27 cellular contexts compared by ENCODE assay signal in genomic region chr7:7219216-7219615, GRCh38. TPM values are rescaled to one million over a fixed set of nuclear protein-coding genes. Genes with fewer than 3 reads are reported as not detected.
DNase-seq lines count a peak whose midpoint lies in the region; ATAC-seq, FAIRE-seq and TF ChIP-seq lines count a peak whose summit lies in the region.
"Had no signal": no experiment of that assay in that cellular context is flagged by ENCODE, and none has a peak within 500 bp of the region (broad histone marks: within the 10 kb centered on the region; RNA-seq: fewer than 3 reads in every experiment).

No MANE protein-coding gene starts in this region.

- intact Hi-C loops in HepG2 (cut with micrococcal nuclease; ENCODE audit: unreplicated experiment), result no loop called here

- peaks cover 82% of the 10 kb centered on the region for H3K79me2 ChIP-seq in HepG2 (ENCODE audit: insufficient read depth, low read length)

- H3K4me1 ChIP-seq in HepG2 (ENCODE audit: insufficient read depth, low read length), result peaks cover 42% of the 10 kb centered on the region
- H3K4me1 ChIP-seq: colonic mucosa, right atrium auricular region had no signal

- no peak for TF ChIP-seq CTCF in NB4 (IDR thresholded peaks at IDR 0.05; ENCODE audit: low read depth, low read length)
- TF ChIP-seq CTCF in bronchial epithelial cell (IDR thresholded peaks at IDR 0.05; ENCODE audit: insufficient read depth, low read length, severe bottlenecking), result no peak
- TF ChIP-seq CTCF in HepG2 (CRISPR knock-in tag; IDR thresholded peaks at IDR 0.05), result no peak

- no peak for TF ChIP-seq EP300 in HepG2 (IDR thresholded peaks at IDR 0.05; ENCODE audit: low read depth in 2 of 2, low read length in 2 of 2)
- TF ChIP-seq EP300 in HepG2 (CRISPR knock-in tag; IDR thresholded peaks at IDR 0.05; ENCODE audit: borderline replicate concordance), result no peak

- no peak for TF ChIP-seq POLR2A in NB4 (IDR thresholded peaks at IDR 0.05; ENCODE audit: extremely low read depth, insufficient read length)
- TF ChIP-seq POLR2A in HepG2 (IDR thresholded peaks at IDR 0.05; ENCODE audit: insufficient read depth in 1 of 2, low read depth in 2 of 2, low read length in 2 of 2), result no peak

- no peak overlapping the region for H3K4me2 ChIP-seq in HepG2 (ENCODE audit: low read depth, low read length)

- DNase-seq in GF-D8 (lab: John Stamatoyannopoulos, UW) (peak; percentile 19), NB4 (ENCODE audit: low read depth) (peak; percentile 58), bronchial epithelial cell (ENCODE audit: low read depth) (peak; percentile 66), HepG2 (ENCODE audit: low spot score) (peak; percentile 42)
- no peak for DNase-seq in activated CD4-positive, alpha-beta T cell treated with anti-CD3 and anti-CD28 coated beads, Interleukin-2, amount 50 U/mL, for 1 hour
- DNase-seq: activated B cell treated with CpG ODN at 0.5 μM for 24 hours; activated CD4-positive, alpha-beta T cell treated with anti-CD3 and anti-CD28 coated beads, Interleukin-2, amount 50 U/mL, for 4 hours; activated naive CD4-positive, alpha-beta T cell treated with Interleukin-2 at 50 U/mL for 16 hours; activated T-cell treated with anti-CD3 and anti-CD28 coated beads, Interleukin-2, amount 50 U/mL, for 72 hours; colonic mucosa; COR-L47; DND-41; effector CD8-positive, alpha-beta T cell; GM23248; HFFc6; NCI-H1105 treated with DMSO at 0.1 percent for 48 hours; NCI-H1930; NCI-H748 treated with DMSO at 0.1 percent for 48 hours; spleen; trophoblast cell had no signal

- H3K27me3 ChIP-seq in bronchial epithelial cell (ENCODE audit: control insufficient read depth, insufficient read depth, low read length), result no peaks in the 10 kb centered on the region
- no peaks in the 10 kb centered on the region for H3K27me3 ChIP-seq in HepG2 (ENCODE audit: control insufficient read depth in 1 of 2, insufficient read depth in 2 of 2, low read length in 2 of 2)
- H3K27me3 ChIP-seq: BLaER1 treated with 17β-estradiol and CSF1 and Interleukin-3, amounts not matched to agents 10 nM and 100 nM; colonic mucosa; right atrium auricular region; spleen had no signal

- peaks cover 14% of the 10 kb centered on the region; the same call in 1 of the 2 replicates for H4K20me1 ChIP-seq in HepG2 (ENCODE audit: insufficient read depth, low read length)
- H4K20me1 ChIP-seq: BLaER1 treated with 17β-estradiol and CSF1 and Interleukin-3, amounts not matched to agents 10 nM and 100 nM had no signal

- no peak for TF ChIP-seq RAD21 in HepG2 (CRISPR knock-in tag; IDR thresholded peaks at IDR 0.05)

- in situ Hi-C loops in HepG2 (cut with HindIII; ENCODE audit: extremely low pct_ligation_motif_present, low pct_unique_long_range_greater_than_20kb), result no loop called here

- no peak for FAIRE-seq in bronchial epithelial cell (lab: Jason Lieb, UNC)
- no peak for FAIRE-seq in HepG2 (lab: Jason Lieb, UNC)
- FAIRE-seq: GM12878 had no signal

- BruUV-seq in HepG2 (replicated peaks; lab: Mats Ljungman, UMichigan), result no TSS peak

- no peak overlapping the region for H3K9ac ChIP-seq in HepG2 (ENCODE audit: insufficient read depth, low read depth, low read length)
- H3K9ac ChIP-seq: BLaER1 treated with 17β-estradiol and CSF1 and Interleukin-3, amounts not matched to agents 10 nM and 100 nM; GM23248; parathyroid adenoma had no signal

- peaks cover 4% of the 10 kb centered on the region for H3K36me3 ChIP-seq in bronchial epithelial cell (ENCODE audit: control insufficient read depth, insufficient read depth, low read length)
- peaks cover 6 to 44% of the 10 kb centered on the region in 2 experiments for H3K36me3 ChIP-seq in HepG2 (replicated peaks in 1 of 2; ENCODE audit: control insufficient read depth in 1 of 2, insufficient read depth in 2 of 2, low read length in 2 of 2)
- H3K36me3 ChIP-seq: colonic mucosa had no signal

- POLR2A ChIA-PET in HepG2 (lab: Yijun Ruan, JAX), result interaction anchor here (1.2 kb wide), 1 partner anchor 61 kb away, joined by 3 read pairs; no protein-coding TSS in a partner anchor

- H3K9me3 ChIP-seq in HepG2 (ENCODE audit: low read length), result no peaks in the 10 kb centered on the region
- H3K9me3 ChIP-seq: colonic mucosa, right atrium auricular region, spleen had no signal

- H3K4me3 ChIP-seq in NB4 (ENCODE audit: low read depth, low read length) (no peak overlapping the region), bronchial epithelial cell (ENCODE audit: low read depth, low read length) (no peak overlapping the region), HepG2 (replicated peaks in 1 of 3; ENCODE audit: insufficient read depth in 1 of 3, low read depth in 2 of 3, low read length in 3 of 3) (no peak overlapping the region)
- H3K4me3 ChIP-seq: BLaER1 treated with 17β-estradiol and CSF1 and Interleukin-3, amounts not matched to agents 10 nM and 100 nM; colonic mucosa; GM12878; GM23248; right atrium auricular region; spleen had no signal

- CTCF ChIA-PET in HepG2 (lab: Yijun Ruan, JAX; ENCODE audit: low intra/inter-chr PET ratio, low total read pairs), result no interaction called here

- no peak overlapping the region for H2AFZ ChIP-seq in HepG2 (ENCODE audit: low read length)
- H2AFZ ChIP-seq: GM23248, parathyroid adenoma had no signal

- no peak for ATAC-seq in HepG2
- ATAC-seq in HG02588 (IDR thresholded peaks at IDR 0.05; ENCODE audit: unreplicated experiment), result no peak
- ATAC-seq in GM19455 (IDR thresholded peaks at IDR 0.05; ENCODE audit: unreplicated experiment), result no peak
- ATAC-seq: activated T-cell treated with anti-CD3 and anti-CD28 coated beads, Interleukin-2, amount 50 U/mL, for 72 hours; GM12878 had no signal

- no peak overlapping the region for H3K27ac ChIP-seq in HepG2 (ENCODE audit: extremely low read length, insufficient read depth, low read length)
- H3K27ac ChIP-seq: colonic mucosa, GM23248, HL-60, parathyroid adenoma, right atrium auricular region had no signal

TF ChIP-seq in HepG2, 621 proteins besides CTCF, POLR2A, EP300 and RAD21 (continues in another document):
- TF ChIP-seq RBAK (CRISPR knock-in tag; IDR thresholded peaks at IDR 0.05) (peak; percentile 96), MLXIP (CRISPR knock-in tag; IDR thresholded peaks at IDR 0.05; ENCODE audit: borderline replicate concordance) (no peak)
- TF ChIP-seq, protein P1, sequence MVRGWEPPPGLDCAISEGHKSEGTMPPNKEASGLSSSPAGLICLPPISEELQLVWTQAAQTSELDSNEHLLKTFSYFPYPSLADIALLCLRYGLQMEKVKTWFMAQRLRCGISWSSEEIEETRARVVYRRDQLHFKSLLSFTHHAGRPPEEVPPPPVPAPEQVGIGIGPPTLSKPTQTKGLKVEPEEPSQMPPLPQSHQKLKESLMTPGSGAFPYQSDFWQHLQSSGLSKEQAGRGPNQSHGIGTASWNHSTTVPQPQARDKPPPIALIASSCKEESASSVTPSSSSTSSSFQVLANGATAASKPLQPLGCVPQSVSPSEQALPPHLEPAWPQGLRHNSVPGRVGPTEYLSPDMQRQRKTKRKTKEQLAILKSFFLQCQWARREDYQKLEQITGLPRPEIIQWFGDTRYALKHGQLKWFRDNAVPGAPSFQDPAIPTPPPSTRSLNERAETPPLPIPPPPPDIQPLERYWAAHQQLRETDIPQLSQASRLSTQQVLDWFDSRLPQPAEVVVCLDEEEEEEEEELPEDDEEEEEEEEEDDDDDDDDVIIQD (CRISPR knock-in tag; IDR thresholded peaks at IDR 0.05; ENCODE audit: low read depth), result peak; percentile 90

RNA-seq across cellular contexts. Expression of gene C1GALT1, which starts 36.9 kb away (rescaled TPM):
- total RNA-seq in bronchial epithelial cell (30.3 and 31.1 TPM in 2 replicates), HepG2 (2016; rRNA removed; fragmentation: Illumina TruSeq; extraction: Trizol) (65.9 and 68.2 TPM in 2 replicates)
- total RNA-seq in HepG2 (2016; cell fraction: cytosol; rRNA removed; fragmentation: Illumina TruSeq; extraction: Trizol; ENCODE audit: low read depth), result 19.8 and 25.6 TPM in 2 replicates
- total RNA-seq in HepG2 (2016; cell fraction: insoluble cytoplasmic fraction; rRNA removed; fragmentation: Illumina TruSeq; extraction: Trizol), result 62.9 and 64.3 TPM in 2 replicates
- total RNA-seq in HepG2 (2016; cell fraction: membrane; rRNA removed; fragmentation: Illumina TruSeq; extraction: Trizol), result 52.3 and 53.0 TPM in 2 replicates
- total RNA-seq in HepG2 (2016; cell fraction: nucleus; rRNA removed; fragmentation: Illumina TruSeq; extraction: Trizol), result 69.0 and 75.5 TPM in 2 replicates
- 38.4 and 57.1 TPM in 2 replicates for polyA plus RNA-seq in HepG2 (2011; rRNA removed)
- 20.6 and 24.8 TPM in 2 replicates for polyA plus RNA-seq in HepG2 (2011; cell fraction: cytosol; rRNA removed)
- polyA plus RNA-seq in HepG2 (2011; cell fraction: nucleus; rRNA removed), result 23.4 and 24.2 TPM in 2 replicates
- 55.8 and 60.8 TPM in 2 replicates for polyA plus RNA-seq in HepG2 (2012)
- polyA plus RNA-seq in HepG2 (2016; cell fraction: cytosol; fragmentation: Illumina TruSeq; extraction: Trizol; ENCODE audit: low read depth), result 8.4 and 10.0 TPM in 2 replicates
- polyA plus RNA-seq in HepG2 (2016; cell fraction: insoluble cytoplasmic fraction; fragmentation: Illumina TruSeq; extraction: Trizol; ENCODE audit: low read depth), result 47.9 and 50.9 TPM in 2 replicates
- 20.8 and 22.4 TPM in 2 replicates for polyA plus RNA-seq in HepG2 (2016; cell fraction: membrane; fragmentation: Illumina TruSeq; extraction: Trizol; ENCODE audit: low read depth)
- polyA plus RNA-seq in HepG2 (2016; cell fraction: nucleus; fragmentation: Illumina TruSeq; extraction: Trizol; ENCODE audit: insufficient read depth, low read depth), result 84.6 and 86.9 TPM in 2 replicates
- polyA minus RNA-seq in HepG2 (2011; rRNA and poly(A)+ RNA removed; ENCODE audit: low replicate concordance), result 3.2 and 24.2 TPM in 2 replicates
- 58.8 and 63.4 TPM in 2 replicates for polyA minus RNA-seq in HepG2 (2011; cell fraction: cytosol; rRNA and poly(A)+ RNA removed)
- polyA minus RNA-seq in HepG2 (2011; cell fraction: nucleus; rRNA and poly(A)+ RNA removed), result 176 and 229 TPM in 2 replicates
